Comparison of ENCODE assay signal across 22 cellular contexts in the genomic region with DNA sequence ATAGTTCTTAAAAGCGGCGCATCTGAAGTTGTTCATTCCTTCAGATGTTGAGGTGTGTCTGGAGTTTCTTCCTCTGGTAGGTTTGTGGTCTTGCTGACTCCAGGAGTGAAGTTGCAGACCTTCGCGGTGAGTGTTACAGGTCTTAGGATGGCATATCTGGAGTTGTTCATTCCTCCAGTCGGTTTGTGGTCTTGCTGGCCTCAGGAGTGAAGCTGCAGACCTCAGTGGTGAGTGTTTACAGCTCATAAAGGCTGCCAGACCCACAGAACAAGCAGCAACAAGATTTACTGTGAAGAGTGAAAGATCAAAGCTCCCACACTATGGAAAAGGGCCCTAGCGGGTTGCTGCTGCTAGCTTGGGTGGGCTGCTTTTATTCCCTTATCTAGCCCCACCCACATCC.
"Had no signal": no experiment of that assay in that cellular context is flagged by ENCODE, and none has a peak within 500 bp of the region (broad histone marks: within the 10 kb centered on the region; RNA-seq: fewer than 3 reads in every experiment).

No MANE protein-coding gene starts in this region.

- DNase-seq: hippocampal formation; kidney glomerular epithelial cell; left cardiac atrium; lower lobe of right lung; mesendoderm; naive thymus-derived CD4-positive, alpha-beta T cell; stimulated activated CD4-positive, alpha-beta T cell treated with anti-CD3 and anti-CD28 coated beads, Interleukin-12 subunit alpha, Interleukin-12 subunit beta, amount 100 ng/mL, for 4 hours; stimulated activated CD4-positive, alpha-beta T cell treated with anti-CD3 and anti-CD28 coated beads, Interleukin-15, amount 100 ng/mL, for 24 hours; stimulated activated CD4-positive, alpha-beta T cell treated with anti-CD3 and anti-CD28 coated beads, Interleukin-2, amount 100 ng/mL, for 24 hours; stimulated activated CD4-positive, alpha-beta T cell treated with anti-CD3 and anti-CD28 coated beads, Interleukin-4, amount 100 ng/mL, for 1 hour; stimulated activated naive B cell treated with anti-CD40 and anti-IgM and Interleukin-4, amounts not matched to agents 10 μg/mL and 1 μg/mL and 100 μg/mL, for 72 hours; stimulated activated naive CD8-positive, alpha-beta T cell treated with anti-CD3 and anti-CD28 coated beads, Interleukin-15, Interleukin-2, amounts not matched to agents 100 U/mL and 50 U/mL, for 24 hours; stomach; thyroid gland; transverse colon had no signal

- ATAC-seq: left cardiac atrium; left lobe of liver; naive thymus-derived CD4-positive, alpha-beta T cell; natural killer cell treated with Interleukin-12 subunit alpha and Interleukin-12 subunit beta and Interleukin-15 and Interleukin-18, amount 100 ng/mL, for 72 hours; sciatic nerve; stimulated activated naive B cell treated with anti-CD40 and anti-IgM and Interleukin-4, amounts not matched to agents 10 μg/mL and 1 μg/mL and 100 μg/mL, for 72 hours; stimulated activated naive CD8-positive, alpha-beta T cell treated with anti-CD3 and anti-CD28 coated beads, Interleukin-15, Interleukin-2, amounts not matched to agents 100 U/mL and 50 U/mL, for 24 hours had no signal

- H3K27me3 ChIP-seq: ovary, stomach, testis, thyroid gland, transverse colon, upper lobe of right lung had no signal

- H3K4me1 ChIP-seq: lower lobe of right lung, stomach, testis, thyroid gland, transverse colon, upper lobe of right lung had no signal

- H3K4me3 ChIP-seq: lower lobe of right lung, ovary, skin epidermis, stomach, thyroid gland, transverse colon, upper lobe of right lung had no signal

- H3K27ac ChIP-seq: lower lobe of right lung, ovary, skin epidermis, stomach, thyroid gland, transverse colon, upper lobe of right lung had no signal

- H3K9me3 ChIP-seq: lower lobe of right lung, ovary, testis, thyroid gland, transverse colon, upper lobe of right lung had no signal

- H3K36me3 ChIP-seq: lower lobe of right lung, ovary, stomach, thyroid gland, transverse colon, upper lobe of right lung had no signal
